Comparison of ENCODE assay signal across 25 cellular contexts in genomic region chr16:66673691-66674090, GRCh38.
"Had no signal": no experiment of that assay in that cellular context is flagged by ENCODE, and none has a peak within 500 bp of the region (broad histone marks: within the 10 kb centered on the region; RNA-seq: fewer than 3 reads in every experiment).

No MANE protein-coding gene starts in this region.

- H3K27ac ChIP-seq: ascending aorta, breast epithelium, coronary artery, WERI-Rb-1 had no signal

- H3K27me3 ChIP-seq: ascending aorta, breast epithelium, dorsolateral prefrontal cortex had no signal

- H3K36me3 ChIP-seq: ascending aorta, breast epithelium had no signal

- FAIRE-seq: frontal cortex, TTC549 had no signal

- H3K4me3 ChIP-seq: ascending aorta, breast epithelium, coronary artery, dorsolateral prefrontal cortex had no signal

- DNase-seq: activated CD4-positive, alpha-beta memory T cell treated with anti-CD3 and anti-CD28 coated beads for 36 hours; activated CD4-positive, alpha-beta T cell treated with anti-CD3 and anti-CD28 coated beads for 36 hours; activated CD4-positive, alpha-beta T cell treated with anti-CD3 and anti-CD28 coated beads, Interleukin-2, amount 10 ng/mL, durations not matched to agents 24 days and 14 days; activated CD4-positive, CD25-positive, alpha-beta regulatory T cell; activated CD4-positive, CD25-positive, alpha-beta regulatory T cell treated with anti-CD3 and anti-CD28 coated beads, Interleukin-2, amount 50 U/mL, for 72 hours; activated CD8-positive, alpha-beta memory T cell treated with anti-CD3 and anti-CD28 coated beads, Interleukin-2, amount 10 ng/mL, durations not matched to agents 7 days and 5 days; activated CD8-positive, alpha-beta memory T cell treated with anti-CD3 and anti-CD28 coated beads, Interleukin-2, amount 50 U/mL, for 4 hours; activated CD8-positive, alpha-beta T cell treated with anti-CD3 and anti-CD28 coated beads, Interleukin-2, amount 10 ng/mL, durations not matched to agents 7 days and 5 days; activated gamma-delta T cell; activated naive CD4-positive, alpha-beta T cell; activated naive CD4-positive, alpha-beta T cell treated with anti-CD3 and anti-CD28 coated beads, Interleukin-2, amount 10 ng/mL, durations not matched to agents 7 days and 5 days; activated naive CD8-positive, alpha-beta T cell treated with anti-CD3 and anti-CD28 coated beads, Interleukin-2, amount 10 ng/mL, durations not matched to agents 7 days and 5 days; activated T-cell treated with anti-CD3 and anti-CD28 coated beads, Interleukin-2, amount 50 U/mL, for 1 hour; activated T-cell treated with anti-CD3 and anti-CD28 coated beads, Interleukin-2, amount 50 U/mL, for 48 hours; dorsolateral prefrontal cortex; effector memory CD4-positive, alpha-beta T cell; endodermal cell; foreskin fibroblast; T-helper 2 cell; WERI-Rb-1 had no signal
